ENCODE assay signal across 33 cellular contexts in genomic region chr6:157576621-157577390, GRCh38.
"Had no signal": no experiment of that assay in that cellular context is flagged by ENCODE, and none has a peak within 500 bp of the region (broad histone marks: within the 10 kb centered on the region; RNA-seq: fewer than 3 reads in every experiment).

No MANE protein-coding gene starts in this region.

- H3K27ac Mint-ChIP-seq: activated B cell treated with CpG ODN at 0.5 μM for 24 hours; activated CD4-positive, alpha-beta memory T cell treated with anti-CD3 and anti-CD28 coated beads, Interleukin-2, amount 10 ng/mL, durations not matched to agents 7 days and 5 days; activated CD8-positive, alpha-beta memory T cell treated with anti-CD3 and anti-CD28 coated beads, Interleukin-2, amount 10 ng/mL, durations not matched to agents 7 days and 5 days; activated naive CD4-positive, alpha-beta T cell treated with anti-CD3 and anti-CD28 coated beads for 36 hours; activated naive CD4-positive, alpha-beta T cell treated with anti-CD3 and anti-CD28 coated beads, Interleukin-2, amount 50 U/mL, for 72 hours; activated T-helper 2 cell treated with anti-CD3 and anti-CD28 coated beads, Interferon-gamma antibody, Interleukin-2, Interleukin-4, amounts not matched to agents 10 μg/mL and 5 μg/mL and 100 μg/mL, durations not matched to agents 14 hours and 24 hours and 36 hours had no signal

- FAIRE-seq: astrocyte had no signal

- H3K36me3 ChIP-seq: adrenal gland, breast epithelium, SJCRH30 had no signal

- H3K4me1 Mint-ChIP-seq: activated CD4-positive, alpha-beta memory T cell treated with anti-CD3 and anti-CD28 coated beads, Interleukin-2, amount 10 ng/mL, durations not matched to agents 7 days and 5 days had no signal

- DNase-seq: activated B cell treated with CpG ODN at 0.5 μM for 24 hours; activated CD4-positive, alpha-beta memory T cell treated with anti-CD3 and anti-CD28 coated beads, Interleukin-2, amount 10 ng/mL, durations not matched to agents 7 days and 5 days; activated CD4-positive, alpha-beta T cell treated with anti-CD3 and anti-CD28 coated beads for 4 hours; activated CD4-positive, alpha-beta T cell treated with anti-CD3 and anti-CD28 coated beads, Interleukin-2, amount 50 U/mL, for 1 hour; activated CD4-positive, CD25-positive, alpha-beta regulatory T cell treated with anti-CD3 and anti-CD28 coated beads, Interleukin-2, amount 50 U/mL, for 72 hours; activated CD8-positive, alpha-beta memory T cell treated with anti-CD3 and anti-CD28 coated beads, Interleukin-2, amount 10 ng/mL, durations not matched to agents 7 days and 5 days; activated CD8-positive, alpha-beta memory T cell treated with anti-CD3 and anti-CD28 coated beads, Interleukin-2, amount 50 U/mL, for 48 hours; activated gamma-delta T cell; activated naive CD4-positive, alpha-beta T cell treated with anti-CD3 and anti-CD28 coated beads for 36 hours; adrenal gland; body of pancreas; Karpas-422; NCI-H1048; NCI-H1105 treated with DMSO at 0.1 percent for 48 hours; NCI-H1436; NCI-H1694; NCI-H2029; NCI-H345; NCI-H524 treated with DMSO at 0.1 percent for 48 hours; NK-92 treated with Interleukin-12 subunit alpha and Interleukin-12 subunit beta, amount 100 ng/mL, for 24 hours; OCI-M1; SHP77; SJCRH30; SW 1271; T-helper 1 cell; T-helper 2 cell; T-helper 9 cell had no signal

- H3K4me3 ChIP-seq: adrenal gland, body of pancreas, breast epithelium, SJCRH30 had no signal

- H3K4me3 Mint-ChIP-seq: activated B cell treated with CpG ODN at 0.5 μM for 24 hours; activated CD4-positive, alpha-beta memory T cell treated with anti-CD3 and anti-CD28 coated beads, Interleukin-2, amount 10 ng/mL, durations not matched to agents 7 days and 5 days; activated CD8-positive, alpha-beta memory T cell treated with anti-CD3 and anti-CD28 coated beads, Interleukin-2, amount 10 ng/mL, durations not matched to agents 7 days and 5 days; activated naive CD4-positive, alpha-beta T cell treated with anti-CD3 and anti-CD28 coated beads for 36 hours had no signal

- H3K9me3 ChIP-seq: body of pancreas, SJCRH30 had no signal

- H3K27me3 Mint-ChIP-seq: activated B cell treated with CpG ODN at 0.5 μM for 24 hours had no signal

- H3K27me3 ChIP-seq: adrenal gland, body of pancreas, breast epithelium, SJCRH30 had no signal

- H3K4me1 ChIP-seq: breast epithelium, SJCRH30 had no signal

- ATAC-seq: activated CD8-positive, alpha-beta memory T cell treated with anti-CD3 and anti-CD28 coated beads, Interleukin-2, amount 10 ng/mL, durations not matched to agents 7 days and 5 days; activated naive CD4-positive, alpha-beta T cell treated with anti-CD3 and anti-CD28 coated beads, Interleukin-2, amount 50 U/mL, for 72 hours; body of pancreas; Panc1 had no signal

- H3K27ac ChIP-seq: adrenal gland, body of pancreas, breast epithelium, SJCRH30, VCaP had no signal
